29 cellular contexts compared by ENCODE assay signal in the genomic region with DNA sequence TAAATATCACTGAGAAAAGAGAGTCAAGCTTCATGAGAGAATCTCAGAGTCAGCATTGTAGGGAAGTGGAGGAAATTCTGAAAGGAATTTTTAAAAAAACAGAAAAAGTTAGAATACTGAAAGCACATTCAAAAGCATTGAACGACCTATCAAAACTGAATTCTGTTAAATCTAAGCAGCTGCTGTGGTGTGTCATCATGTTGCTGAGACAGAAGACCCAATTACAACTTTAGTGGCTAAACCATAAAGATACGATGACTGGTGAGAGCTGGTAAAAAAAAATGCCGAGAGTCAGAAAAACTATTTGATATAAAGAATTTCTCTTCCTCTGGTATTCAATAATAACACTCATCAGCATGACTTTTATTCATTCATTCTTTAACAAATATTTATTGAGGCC.
"Had no signal": no experiment of that assay in that cellular context is flagged by ENCODE, and none has a peak within 500 bp of the region (broad histone marks: within the 10 kb centered on the region; RNA-seq: fewer than 3 reads in every experiment).

No MANE protein-coding gene starts in this region.

- H3K36me3 ChIP-seq: brain microvascular endothelial cell, WERI-Rb-1 had no signal

- H3K4me1 Mint-ChIP-seq: activated B cell treated with CpG ODN at 0.5 μM for 24 hours; activated CD4-positive, alpha-beta memory T cell treated with anti-CD3 and anti-CD28 coated beads, Interleukin-2, amount 10 ng/mL, durations not matched to agents 7 days and 5 days; activated CD4-positive, alpha-beta T cell treated with anti-CD3 and anti-CD28 coated beads, Interleukin-2, amount 10 ng/mL, durations not matched to agents 24 days and 14 days; activated naive CD4-positive, alpha-beta T cell treated with anti-CD3 and anti-CD28 coated beads, Interleukin-2, amount 10 ng/mL, durations not matched to agents 7 days and 5 days; activated naive CD8-positive, alpha-beta T cell treated with anti-CD3 and anti-CD28 coated beads, Interleukin-2, amount 10 ng/mL, durations not matched to agents 7 days and 5 days; central memory CD8-positive, alpha-beta T cell; endodermal cell; T-helper 17 cell had no signal

- H3K27ac Mint-ChIP-seq: activated B cell treated with CpG ODN at 0.5 μM for 24 hours; activated CD4-positive, alpha-beta memory T cell treated with anti-CD3 and anti-CD28 coated beads, Interleukin-2, amount 10 ng/mL, durations not matched to agents 7 days and 5 days; activated CD4-positive, alpha-beta T cell treated with anti-CD3 and anti-CD28 coated beads, Interleukin-2, amount 10 ng/mL, durations not matched to agents 24 days and 14 days; activated naive CD4-positive, alpha-beta T cell treated with anti-CD3 and anti-CD28 coated beads, Interleukin-2, amount 10 ng/mL, durations not matched to agents 7 days and 5 days; activated naive CD4-positive, alpha-beta T cell treated with anti-CD3 and anti-CD28 coated beads, Interleukin-2, amount 50 U/mL, for 72 hours; activated naive CD8-positive, alpha-beta T cell treated with anti-CD3 and anti-CD28 coated beads, Interleukin-2, amount 10 ng/mL, durations not matched to agents 7 days and 5 days; activated T-cell treated with anti-CD3 and anti-CD28 coated beads, Interleukin-2, amount 50 U/mL, for 24 hours; activated T-cell treated with anti-CD3 and anti-CD28 coated beads, Interleukin-2, amount 50 U/mL, for 72 hours; dendritic cell treated with granulocyte-macrophage colony-stimulating factor and Interleukin-4, amounts not matched to agents 40 ng/mL and 50 ng/mL, for 4 days; endodermal cell; T-helper 17 cell; T-helper 2 cell treated with Interferon-gamma antibody and Interleukin-4, amounts not matched to agents 5 μg/mL and 100 μg/mL, for 36 hours had no signal

- H3K27me3 ChIP-seq: brain microvascular endothelial cell, dorsolateral prefrontal cortex had no signal

- H3K36me3 Mint-ChIP-seq: activated naive CD4-positive, alpha-beta T cell treated with anti-CD3 and anti-CD28 coated beads, Interleukin-2, amount 10 ng/mL, durations not matched to agents 7 days and 5 days; activated naive CD8-positive, alpha-beta T cell treated with anti-CD3 and anti-CD28 coated beads, Interleukin-2, amount 10 ng/mL, durations not matched to agents 7 days and 5 days had no signal

- H3K4me3 Mint-ChIP-seq: activated B cell treated with CpG ODN at 0.5 μM for 24 hours; activated CD4-positive, alpha-beta memory T cell treated with anti-CD3 and anti-CD28 coated beads, Interleukin-2, amount 10 ng/mL, durations not matched to agents 7 days and 5 days; activated CD4-positive, alpha-beta T cell treated with anti-CD3 and anti-CD28 coated beads, Interleukin-2, amount 10 ng/mL, durations not matched to agents 24 days and 14 days; activated naive CD4-positive, alpha-beta T cell treated with anti-CD3 and anti-CD28 coated beads, Interleukin-2, amount 10 ng/mL, durations not matched to agents 7 days and 5 days; activated naive CD8-positive, alpha-beta T cell treated with anti-CD3 and anti-CD28 coated beads, Interleukin-2, amount 10 ng/mL, durations not matched to agents 7 days and 5 days; activated T-cell treated with anti-CD3 and anti-CD28 coated beads, Interleukin-2, amount 50 U/mL, for 24 hours; activated T-cell treated with anti-CD3 and anti-CD28 coated beads, Interleukin-2, amount 50 U/mL, for 72 hours; central memory CD8-positive, alpha-beta T cell; dendritic cell treated with granulocyte-macrophage colony-stimulating factor and Interleukin-4, amounts not matched to agents 40 ng/mL and 50 ng/mL, for 4 days; endodermal cell; T-helper 17 cell; T-helper 2 cell treated with Interferon-gamma antibody and Interleukin-4, amounts not matched to agents 5 μg/mL and 100 μg/mL, for 36 hours had no signal

- H3K9me3 Mint-ChIP-seq: activated CD4-positive, alpha-beta T cell treated with anti-CD3 and anti-CD28 coated beads, Interleukin-2, amount 10 ng/mL, durations not matched to agents 24 days and 14 days; dendritic cell treated with granulocyte-macrophage colony-stimulating factor and Interleukin-4, amounts not matched to agents 40 ng/mL and 50 ng/mL, for 4 days had no signal

- H3K4me3 ChIP-seq: coronary artery, dorsolateral prefrontal cortex had no signal

- ATAC-seq: activated CD4-positive, CD25-positive, alpha-beta regulatory T cell treated with anti-CD3 and anti-CD28 coated beads, Interleukin-2, amount 50 U/mL, for 24 hours; activated naive CD4-positive, alpha-beta T cell treated with anti-CD3 and anti-CD28 coated beads, Interleukin-2, amount 50 U/mL, for 72 hours; activated T-cell treated with anti-CD3 and anti-CD28 coated beads, Interleukin-2, amount 50 U/mL, for 72 hours; esophagus mucosa; T-helper 17 cell had no signal

- H3K27me3 Mint-ChIP-seq: activated B cell treated with CpG ODN at 0.5 μM for 24 hours; activated CD4-positive, alpha-beta memory T cell treated with anti-CD3 and anti-CD28 coated beads, Interleukin-2, amount 10 ng/mL, durations not matched to agents 7 days and 5 days; activated CD4-positive, alpha-beta T cell treated with anti-CD3 and anti-CD28 coated beads, Interleukin-2, amount 10 ng/mL, durations not matched to agents 24 days and 14 days; activated naive CD4-positive, alpha-beta T cell treated with anti-CD3 and anti-CD28 coated beads, Interleukin-2, amount 10 ng/mL, durations not matched to agents 7 days and 5 days; activated naive CD8-positive, alpha-beta T cell treated with anti-CD3 and anti-CD28 coated beads, Interleukin-2, amount 10 ng/mL, durations not matched to agents 7 days and 5 days; activated T-cell treated with anti-CD3 and anti-CD28 coated beads, Interleukin-2, amount 50 U/mL, for 24 hours; central memory CD8-positive, alpha-beta T cell; dendritic cell treated with granulocyte-macrophage colony-stimulating factor and Interleukin-4, amounts not matched to agents 40 ng/mL and 50 ng/mL, for 4 days; T-helper 17 cell had no signal

- DNase-seq: activated B cell treated with CpG ODN at 0.5 μM for 24 hours; activated CD4-positive, alpha-beta memory T cell treated with anti-CD3 and anti-CD28 coated beads, Interleukin-2, amount 10 ng/mL, durations not matched to agents 7 days and 5 days; activated CD4-positive, alpha-beta T cell treated with anti-CD3 and anti-CD28 coated beads, Interleukin-2, amount 10 ng/mL, durations not matched to agents 24 days and 14 days; activated CD8-positive, alpha-beta memory T cell treated with anti-CD3 and anti-CD28 coated beads, Interleukin-2, amount 50 U/mL, for 48 hours; activated gamma-delta T cell; activated naive CD4-positive, alpha-beta T cell; activated naive CD4-positive, alpha-beta T cell treated with anti-CD3 and anti-CD28 coated beads, Interleukin-2, amount 10 ng/mL, durations not matched to agents 7 days and 5 days; activated naive CD8-positive, alpha-beta T cell treated with anti-CD3 and anti-CD28 coated beads, Interleukin-2, amount 10 ng/mL, durations not matched to agents 7 days and 5 days; activated T-cell treated with anti-CD3 and anti-CD28 coated beads for 4 hours; activated T-cell treated with anti-CD3 and anti-CD28 coated beads, Interleukin-2, amount 50 U/mL, for 24 hours; activated T-cell treated with anti-CD3 and anti-CD28 coated beads, Interleukin-2, amount 50 U/mL, for 72 hours; amniotic stem cell; anterior cingulate cortex; brain microvascular endothelial cell; dorsolateral prefrontal cortex; effector memory CD4-positive, alpha-beta T cell; endodermal cell; foreskin fibroblast; T-helper 1 cell; T-helper 17 cell; T1000; WERI-Rb-1 had no signal

- H3K27ac ChIP-seq: brain microvascular endothelial cell, coronary artery, dorsolateral prefrontal cortex, WERI-Rb-1 had no signal
